2 cellular contexts compared by ENCODE assay signal in the genomic region with DNA sequence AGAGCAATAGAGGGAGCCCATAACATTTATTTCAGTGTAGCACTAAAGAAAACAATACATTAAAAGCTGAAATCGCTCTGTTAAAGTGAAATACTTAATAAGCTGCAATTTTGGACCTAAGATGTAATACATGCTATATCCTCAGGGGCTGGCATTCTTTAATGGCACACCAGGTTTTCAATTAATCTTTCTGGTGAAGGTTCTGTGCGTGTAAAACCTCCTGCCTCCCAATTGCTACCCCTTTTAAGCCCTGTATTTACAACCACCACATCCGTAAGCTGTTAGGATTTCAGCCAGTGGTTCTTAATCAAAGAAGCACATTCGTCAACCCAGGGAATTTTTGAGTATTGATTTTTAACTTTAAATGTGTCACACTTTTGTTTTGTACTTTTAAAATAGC.
TF ChIP-seq lines count a peak whose summit lies in the region.

No MANE protein-coding gene starts in this region.

TF ChIP-seq in SK-N-SH, 30 proteins besides CTCF, POLR2A, EP300 and RAD21 (continued from another document):
- TF ChIP-seq, protein P1, sequence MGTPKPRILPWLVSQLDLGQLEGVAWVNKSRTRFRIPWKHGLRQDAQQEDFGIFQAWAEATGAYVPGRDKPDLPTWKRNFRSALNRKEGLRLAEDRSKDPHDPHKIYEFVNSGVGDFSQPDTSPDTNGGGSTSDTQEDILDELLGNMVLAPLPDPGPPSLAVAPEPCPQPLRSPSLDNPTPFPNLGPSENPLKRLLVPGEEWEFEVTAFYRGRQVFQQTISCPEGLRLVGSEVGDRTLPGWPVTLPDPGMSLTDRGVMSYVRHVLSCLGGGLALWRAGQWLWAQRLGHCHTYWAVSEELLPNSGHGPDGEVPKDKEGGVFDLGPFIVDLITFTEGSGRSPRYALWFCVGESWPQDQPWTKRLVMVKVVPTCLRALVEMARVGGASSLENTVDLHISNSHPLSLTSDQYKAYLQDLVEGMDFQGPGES (IDR thresholded peaks at IDR 0.05; ENCODE audit: low read depth, low read length) = no peak
- TF ChIP-seq, protein P2, sequence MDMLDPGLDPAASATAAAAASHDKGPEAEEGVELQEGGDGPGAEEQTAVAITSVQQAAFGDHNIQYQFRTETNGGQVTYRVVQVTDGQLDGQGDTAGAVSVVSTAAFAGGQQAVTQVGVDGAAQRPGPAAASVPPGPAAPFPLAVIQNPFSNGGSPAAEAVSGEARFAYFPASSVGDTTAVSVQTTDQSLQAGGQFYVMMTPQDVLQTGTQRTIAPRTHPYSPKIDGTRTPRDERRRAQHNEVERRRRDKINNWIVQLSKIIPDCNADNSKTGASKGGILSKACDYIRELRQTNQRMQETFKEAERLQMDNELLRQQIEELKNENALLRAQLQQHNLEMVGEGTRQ (IDR thresholded peaks at IDR 0.05; ENCODE audit: borderline replicate concordance, low read depth, low read length) = no peak
- TF ChIP-seq SIN3A (IDR thresholded peaks at IDR 0.05; ENCODE audit: borderline replicate concordance, low read depth, low read length) (no peak), NRF1 (IDR thresholded peaks at IDR 0.05; ENCODE audit: low read depth, low read length) (no peak), POLR2AphosphoS5 (IDR thresholded peaks at IDR 0.05; ENCODE audit: low read depth, low read length) (no peak), FOXM1 (IDR thresholded peaks at IDR 0.05; ENCODE audit: low read depth) (no peak), MXI1 (IDR thresholded peaks at IDR 0.05; ENCODE audit: low read depth, low read length) (no peak), RFX5 (IDR thresholded peaks at IDR 0.05; ENCODE audit: low read length) (no peak), RXRA (IDR thresholded peaks at IDR 0.05; ENCODE audit: borderline replicate concordance, low read depth) (no peak), FOXJ3 (CRISPR knock-in tag; IDR thresholded peaks at IDR 0.05) (no peak), REST (IDR thresholded peaks at IDR 0.05; ENCODE audit: low read depth, low read length) (no peak), CHD2 (IDR thresholded peaks at IDR 0.05; ENCODE audit: low read length, partially characterized antibody) (no peak)
- TF ChIP-seq, protein P3, sequence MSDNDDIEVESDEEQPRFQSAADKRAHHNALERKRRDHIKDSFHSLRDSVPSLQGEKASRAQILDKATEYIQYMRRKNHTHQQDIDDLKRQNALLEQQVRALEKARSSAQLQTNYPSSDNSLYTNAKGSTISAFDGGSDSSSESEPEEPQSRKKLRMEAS (IDR thresholded peaks at IDR 0.05; ENCODE audit: low read depth) = no peak
- TF ChIP-seq, protein P4, sequence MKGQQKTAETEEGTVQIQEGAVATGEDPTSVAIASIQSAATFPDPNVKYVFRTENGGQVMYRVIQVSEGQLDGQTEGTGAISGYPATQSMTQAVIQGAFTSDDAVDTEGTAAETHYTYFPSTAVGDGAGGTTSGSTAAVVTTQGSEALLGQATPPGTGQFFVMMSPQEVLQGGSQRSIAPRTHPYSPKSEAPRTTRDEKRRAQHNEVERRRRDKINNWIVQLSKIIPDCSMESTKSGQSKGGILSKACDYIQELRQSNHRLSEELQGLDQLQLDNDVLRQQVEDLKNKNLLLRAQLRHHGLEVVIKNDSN (IDR thresholded peaks at IDR 0.05; ENCODE audit: borderline replicate concordance, low read depth) = no peak

TF ChIP-seq in SK-N-SH treated with all-trans-retinoic acid at 6 μM for 48 hours, 23 proteins besides CTCF, POLR2A, EP300 and RAD21 (continued from another document):
- TF ChIP-seq TSHZ2 (CRISPR knock-in tag; IDR thresholded peaks at IDR 0.05) = no peak
- no peak for TF ChIP-seq ISL1 (CRISPR knock-in tag; IDR thresholded peaks at IDR 0.05)
- TF ChIP-seq, protein P5, sequence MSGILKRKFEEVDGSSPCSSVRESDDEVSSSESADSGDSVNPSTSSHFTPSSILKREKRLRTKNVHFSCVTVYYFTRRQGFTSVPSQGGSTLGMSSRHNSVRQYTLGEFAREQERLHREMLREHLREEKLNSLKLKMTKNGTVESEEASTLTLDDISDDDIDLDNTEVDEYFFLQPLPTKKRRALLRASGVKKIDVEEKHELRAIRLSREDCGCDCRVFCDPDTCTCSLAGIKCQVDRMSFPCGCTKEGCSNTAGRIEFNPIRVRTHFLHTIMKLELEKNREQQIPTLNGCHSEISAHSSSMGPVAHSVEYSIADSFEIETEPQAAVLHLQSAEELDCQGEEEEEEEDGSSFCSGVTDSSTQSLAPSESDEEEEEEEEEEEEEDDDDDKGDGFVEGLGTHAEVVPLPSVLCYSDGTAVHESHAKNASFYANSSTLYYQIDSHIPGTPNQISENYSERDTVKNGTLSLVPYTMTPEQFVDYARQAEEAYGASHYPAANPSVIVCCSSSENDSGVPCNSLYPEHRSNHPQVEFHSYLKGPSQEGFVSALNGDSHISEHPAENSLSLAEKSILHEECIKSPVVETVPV (CRISPR knock-in tag; IDR thresholded peaks at IDR 0.05) = no peak
- no peak for TF ChIP-seq CSDC2 (CRISPR knock-in tag; IDR thresholded peaks at IDR 0.05)
- TF ChIP-seq ZNF565 (CRISPR knock-in tag; conservative IDR thresholded peaks at IDR 0.05; ENCODE audit: low read depth) = no peak
- no peak for TF ChIP-seq ZNF70 (CRISPR knock-in tag; IDR thresholded peaks at IDR 0.05)
- no peak for TF ChIP-seq GLIS3 (CRISPR knock-in tag; IDR thresholded peaks at IDR 0.05)
- TF ChIP-seq, protein P6, sequence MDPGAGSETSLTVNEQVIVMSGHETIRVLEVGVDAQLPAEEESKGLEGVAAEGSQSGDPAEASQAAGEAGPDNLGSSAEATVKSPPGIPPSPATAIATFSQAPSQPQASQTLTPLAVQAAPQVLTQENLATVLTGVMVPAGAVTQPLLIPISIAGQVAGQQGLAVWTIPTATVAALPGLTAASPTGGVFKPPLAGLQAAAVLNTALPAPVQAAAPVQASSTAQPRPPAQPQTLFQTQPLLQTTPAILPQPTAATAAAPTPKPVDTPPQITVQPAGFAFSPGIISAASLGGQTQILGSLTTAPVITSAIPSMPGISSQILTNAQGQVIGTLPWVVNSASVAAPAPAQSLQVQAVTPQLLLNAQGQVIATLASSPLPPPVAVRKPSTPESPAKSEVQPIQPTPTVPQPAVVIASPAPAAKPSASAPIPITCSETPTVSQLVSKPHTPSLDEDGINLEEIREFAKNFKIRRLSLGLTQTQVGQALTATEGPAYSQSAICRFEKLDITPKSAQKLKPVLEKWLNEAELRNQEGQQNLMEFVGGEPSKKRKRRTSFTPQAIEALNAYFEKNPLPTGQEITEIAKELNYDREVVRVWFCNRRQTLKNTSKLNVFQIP (CRISPR knock-in tag; IDR thresholded peaks at IDR 0.05; ENCODE audit: borderline replicate concordance, low read depth) = no peak
